Comparison of ENCODE assay signal across 8 cellular contexts in the genomic region with DNA sequence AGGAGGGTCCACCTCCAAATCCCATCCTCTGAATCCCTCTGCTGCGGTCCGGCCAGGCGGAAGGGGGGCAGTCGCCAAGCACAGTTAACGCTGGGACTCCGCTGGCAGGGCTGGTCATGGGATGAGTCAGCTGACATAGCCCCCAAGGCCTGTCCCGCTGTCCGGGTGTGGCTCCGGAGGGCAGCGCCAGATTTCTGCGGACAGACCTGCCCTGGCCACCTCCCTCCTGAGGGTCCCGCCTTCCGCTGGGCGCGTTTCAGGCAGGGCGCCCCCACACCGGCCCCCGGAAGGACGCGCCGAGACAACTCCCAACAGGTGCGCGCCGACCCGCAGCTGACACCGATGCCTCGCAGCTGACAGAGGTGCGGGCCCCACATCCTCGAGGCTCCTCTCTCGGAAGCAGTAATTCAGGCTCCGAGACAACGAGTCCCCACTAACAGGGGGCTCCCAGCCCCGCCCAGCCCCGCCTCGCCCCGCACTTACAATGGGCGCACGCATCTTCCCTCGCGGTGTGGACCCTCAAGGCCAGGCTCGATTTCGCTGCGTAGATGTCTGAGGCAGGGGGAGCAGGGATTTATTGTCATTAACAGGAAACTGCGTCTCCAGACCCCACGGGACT. TPM values are rescaled to one million over a fixed set of nuclear protein-coding genes. Genes with fewer than 3 reads are reported as not detected.
DNase-seq lines count a peak whose midpoint lies in the region; ATAC-seq, FAIRE-seq and TF ChIP-seq lines count a peak whose summit lies in the region.

No MANE protein-coding gene starts in this region.

- no peaks in the 10 kb centered on the region for H3K9me3 Mint-ChIP-seq in T-cell
- no peaks in the 10 kb centered on the region for H3K9me3 Mint-ChIP-seq in MCF 10A (ENCODE audit: unreplicated experiment)

- H3K36me3 Mint-ChIP-seq in T-cell (no peaks in the 10 kb centered on the region), MCF 10A (ENCODE audit: insufficient read depth, unreplicated experiment) (no peaks in the 10 kb centered on the region)

- peak; percentile 46 for ATAC-seq in GM21786 (IDR thresholded peaks at IDR 0.05; ENCODE audit: unreplicated experiment)
- peak; percentile 77 to 84 (median 80) for ATAC-seq in T-cell (replicated peaks in 1 of 4)
- peak; percentile 73 to 76 for ATAC-seq in gastrocnemius medialis

- in situ Hi-C loops in gastrocnemius medialis (cut with MboI; ENCODE audit: low sequenced_read_pairs in 4 of 4): no loop called here

- no peaks in the 10 kb centered on the region for H3K27me3 Mint-ChIP-seq in T-cell
- H3K27me3 Mint-ChIP-seq in MCF 10A (ENCODE audit: insufficient read depth, unreplicated experiment): no peaks in the 10 kb centered on the region

- no peaks in the 10 kb centered on the region for H3K27me3 ChIP-seq in AG04450 (ENCODE audit: control insufficient read depth, insufficient read depth, low read length)
- H3K27me3 ChIP-seq in gastrocnemius medialis: no peaks in the 10 kb centered on the region

- H3K36me3 ChIP-seq in gastrocnemius medialis: no peaks in the 10 kb centered on the region

- POLR2A ChIA-PET in AG04450 (lab: Yijun Ruan, JAX): no interaction called here
- POLR2A ChIA-PET in T-cell (lab: Charles Lee): no interaction called here
- POLR2A ChIA-PET in MCF 10A (lab: Yijun Ruan, JAX): interaction anchor here (0.6 kb wide), 1 partner anchor 9 kb away, joined by 3 read pairs; no protein-coding TSS in a partner anchor

- H3K4me1 Mint-ChIP-seq in T-cell (peaks cover 21 to 23% (median 21%) of the 10 kb centered on the region in 3 donors), MCF 10A (ENCODE audit: insufficient read depth, unreplicated experiment) (peaks cover 22% of the 10 kb centered on the region)

- DNase-seq in AG04450 (ENCODE audit: low read depth, low spot score) (no peak), T-cell (peak; percentile 26 to 62 (median 42)), MCF 10A (ENCODE audit: unreplicated experiment) (no peak), iPS-NIHi11 (ENCODE audit: low spot score) (peak; percentile 53), gastrocnemius medialis (peak; percentile 57 to 78), SKM-1 (lab: John Stamatoyannopoulos, UW; ENCODE audit: unreplicated experiment) (no peak), D721Med (ENCODE audit: insufficient read length, low spot score) (no peak)

- FAIRE-seq in D721Med (lab: Jason Lieb, UNC): no peak

- peak overlapping the region; percentile 27 to 68 for H3K27ac Mint-ChIP-seq in T-cell
- H3K27ac Mint-ChIP-seq in MCF 10A (ENCODE audit: low read depth, unreplicated experiment): no peak overlapping the region

- CTCF ChIA-PET in AG04450 (lab: Charles Lee) (no interaction called here), T-cell (lab: Charles Lee) (no interaction called here), MCF 10A (lab: Yijun Ruan, JAX) (interaction anchor here (0.5 kb wide), 1 partner anchor 24 kb away, joined by 4 read pairs; no protein-coding TSS in a partner anchor)

- intact Hi-C loops in MCF 10A (cut with micrococcal nuclease) (no loop called here), gastrocnemius medialis (cut with DNase I; ENCODE audit: low total_unique reads) (loop anchor here (1.0 to 2.0 kb wide), 3 partner anchors 57 to 103 kb away; a partner anchor contains a TSS)

- peak; percentile 24 to 37 for TF ChIP-seq POLR2A in gastrocnemius medialis (IDR thresholded peaks at IDR 0.05)

- H3K4me3 ChIP-seq in AG04450 (ENCODE audit: low read depth, low read length) (peak overlapping the region; percentile 67), gastrocnemius medialis (peak overlapping the region; percentile 65 to 95 (median 86))

- H3K27ac ChIP-seq in AG04450 (ENCODE audit: low read depth, low read length) (no peak overlapping the region), gastrocnemius medialis (peak overlapping the region; percentile 85 to 99 (median 94))

- H3K9me3 ChIP-seq in AG04450 (ENCODE audit: control insufficient read depth, insufficient read depth, low read length) (no peaks in the 10 kb centered on the region; the same call in 1 of the 2 replicates), gastrocnemius medialis (no peaks in the 10 kb centered on the region)

- BruUV-seq in MCF 10A (replicated peaks; lab: Mats Ljungman, UMichigan): no TSS peak

- TF ChIP-seq CTCF in AG04450 (IDR thresholded peaks at IDR 0.05; ENCODE audit: low read depth, low read length): no peak
- no peak for TF ChIP-seq CTCF in MCF 10A (IDR thresholded peaks at IDR 0.05; ENCODE audit: unreplicated experiment)
- no peak for TF ChIP-seq CTCF in gastrocnemius medialis (IDR thresholded peaks at IDR 0.05 in 4 of 5, conservative IDR thresholded peaks at IDR 0.05 in 1 of 5)
- no peak for TF ChIP-seq CTCF in D721Med (IDR thresholded peaks at IDR 0.05; ENCODE audit: insufficient read depth, missing control alignments)

- H3K4me3 Mint-ChIP-seq in T-cell: peak overlapping the region; percentile 79 to 85 (median 83)
- peak overlapping the region; percentile 73 for H3K4me3 Mint-ChIP-seq in MCF 10A (ENCODE audit: unreplicated experiment)

- peaks cover 43 to 46% of the 10 kb centered on the region in 2 donors for H3K4me1 ChIP-seq in gastrocnemius medialis

RNA-seq across cellular contexts. Expression of a gene that starts 0.6 kb away (rescaled TPM):
- polyA plus RNA-seq in AG04450 (2011; rRNA removed): 8.1 and 11.6 TPM in 2 replicates
- 11.1 and 15.2 TPM in 2 replicates for polyA minus RNA-seq in AG04450 (2011; rRNA and poly(A)+ RNA removed)
- 1 to 10 TPM; 3.7 to 10.0 (median 6.0) TPM for total RNA-seq in T-cell
- 3.6 and 3.9 TPM in 2 replicates for total RNA-seq in MCF 10A (2022)
- 10 to 100 TPM; 58.0 to 76.5 (median 67.5) TPM for total RNA-seq in gastrocnemius medialis

RNA-seq across cellular contexts. Expression of a gene that starts 50.4 kb away (rescaled TPM):
- polyA plus RNA-seq in AG04450 (2011; rRNA removed): not detected in 2 replicates
- polyA minus RNA-seq in AG04450 (2011; rRNA and poly(A)+ RNA removed): 0.87 TPM in 1 of 2 replicates, not detected in the other
- under 1 TPM in 2 of 5 donors, not detected in 3; 0.51 to 0.53 TPM for total RNA-seq in T-cell
- total RNA-seq in MCF 10A (2022): 0.58 TPM in 1 of 2 replicates, not detected in the other
- not detected for total RNA-seq in gastrocnemius medialis

RNA-seq across cellular contexts. Expression of a gene that starts 57.5 kb away (rescaled TPM):
- 41.1 and 52.3 TPM in 2 replicates for polyA plus RNA-seq in AG04450 (2011; rRNA removed)
- 53.8 and 75.2 TPM in 2 replicates for polyA minus RNA-seq in AG04450 (2011; rRNA and poly(A)+ RNA removed)
- total RNA-seq in T-cell: 10 to 100 TPM; 27.4 to 43.7 (median 37.6) TPM
- total RNA-seq in MCF 10A (2022): 74.0 and 77.1 TPM in 2 replicates
- total RNA-seq in gastrocnemius medialis: 10 to 100 TPM; 10.2 to 16.5 (median 12.4) TPM

Comparison
In these comparisons a context has a peak if more than half of its experiments do, and no peak if none do; other contexts are left out.
1. DNase-seq: peak in T-cell (34 of 34), iPS-NIHi11 (single experiment) and gastrocnemius medialis (2 of 2); none in AG04450 (single experiment), MCF 10A (single experiment), SKM-1 (single experiment) and D721Med (single experiment).
2. RNA of a gene that starts 0.6 kb away (total RNA-seq): 58.0 to 76.5 TPM in gastrocnemius medialis; 3.7 to 10.0 TPM in T-cell and 3.6 to 3.9 TPM in MCF 10A; every median in the first group is over 4 times any median in the second.
3. Peak in every context shown above with its lines, with median percentiles within 50 percentile points of each other: ATAC-seq.